11 cellular contexts compared by ENCODE assay signal in the genomic region with DNA sequence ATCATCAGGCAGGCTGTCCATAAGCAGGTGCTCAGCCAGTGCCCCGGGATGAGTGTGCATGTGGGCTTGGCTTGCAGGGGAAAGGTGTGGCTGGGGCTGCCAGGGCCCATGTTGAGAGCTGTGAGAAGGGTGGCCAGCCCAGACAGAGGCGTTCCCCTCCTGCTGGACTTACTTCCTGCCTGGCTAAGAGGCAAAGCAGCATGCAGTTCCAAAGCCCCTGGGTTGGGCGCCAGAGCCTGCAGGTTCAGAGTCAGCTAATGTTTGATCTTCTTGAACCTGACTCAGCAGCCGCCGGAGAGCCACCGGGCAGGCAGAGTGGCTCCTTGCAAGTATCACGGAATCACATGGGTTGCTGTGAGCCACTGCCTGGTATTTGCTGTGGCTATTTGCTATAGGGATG.
A peak's percentile ranks its signal among the peaks of the same experiment; 100 is the strongest.
DNase-seq lines count a peak whose midpoint lies in the region; TF ChIP-seq lines count a peak whose summit lies in the region.
"Had no signal": no experiment of that assay in that cellular context is flagged by ENCODE, and none has a peak within 500 bp of the region (broad histone marks: within the 10 kb centered on the region; RNA-seq: fewer than 3 reads in every experiment).

No MANE protein-coding gene starts in this region.

- no peak overlapping the region for H3K9ac ChIP-seq in endodermal cell (ENCODE audit: extremely low read depth, low read length, poor library complexity, severe bottlenecking)
- H3K9ac ChIP-seq: parathyroid adenoma had no signal

- H3K9me3 Mint-ChIP-seq in endodermal cell = peaks cover 2% of the 10 kb centered on the region

- H3K4me3 ChIP-seq in endodermal cell (ENCODE audit: low read length) (no peak overlapping the region), retinal pigment epithelial cell (ENCODE audit: low read length) (no peak overlapping the region)
- H3K4me3 ChIP-seq: ascending aorta had no signal

- CTCF ChIA-PET in GM10248 (lab: Yijun Ruan, JAX) = interaction anchor here (1.0 kb wide), 1 partner anchor 78 kb away, joined by 3 read pairs; no protein-coding TSS in a partner anchor

- TF ChIP-seq CTCF in endodermal cell (conservative IDR thresholded peaks at IDR 0.05) = no peak
- TF ChIP-seq CTCF in retinal pigment epithelial cell (conservative IDR thresholded peaks at IDR 0.05; ENCODE audit: low read depth, low read length) = no peak
- TF ChIP-seq CTCF in GM10248 (IDR thresholded peaks at IDR 0.05; ENCODE audit: control extremely low read depth, extremely low read depth, low read depth, missing control alignments) = no peak

- no peak overlapping the region for H3K4me3 Mint-ChIP-seq in endodermal cell

- no peaks in the 10 kb centered on the region for H3K27me3 ChIP-seq in endodermal cell (ENCODE audit: control insufficient read depth, insufficient read depth, low read length, poor library complexity, severe bottlenecking)
- H3K27me3 ChIP-seq: ascending aorta had no signal

- peaks cover 2% of the 10 kb centered on the region for H3K4me1 ChIP-seq in endodermal cell (ENCODE audit: control insufficient read depth, insufficient read depth, low read length)
- H3K4me1 ChIP-seq: parathyroid adenoma had no signal

- H3K9me3 ChIP-seq in endodermal cell (ENCODE audit: control insufficient read depth, low read length) = no peaks in the 10 kb centered on the region
- H3K9me3 ChIP-seq: ascending aorta had no signal

- H3K27ac ChIP-seq in endodermal cell (ENCODE audit: low read depth, low read length) = peak overlapping the region; percentile 57
- H3K27ac ChIP-seq: ascending aorta, parathyroid adenoma had no signal

- WGBS in endodermal cell (ENCODE audit: insufficient coverage in 1 of 2, insufficient read length in 1 of 2), 2 experiments = 42 to 71% methylated on average over 2 to 7 of the region's 7 CpGs

- no peaks in the 10 kb centered on the region for H3K36me3 ChIP-seq in endodermal cell (ENCODE audit: control insufficient read depth, insufficient read depth, low read length)
- H3K36me3 ChIP-seq: ascending aorta had no signal

- H3K27ac Mint-ChIP-seq in endodermal cell = peak overlapping the region; percentile 12

- DNase-seq in HT-29 (ENCODE audit: low spot score) (peak; percentile 30), NCI-H69 (lab: John Stamatoyannopoulos, UW) (peak; percentile 99), endodermal cell (peak; percentile 87), retinal pigment epithelial cell (ENCODE audit: low read depth) (peak; percentile 21), NK-92 (lab: John Stamatoyannopoulos, UW; ENCODE audit: unreplicated experiment) (no peak), GM03348 (ENCODE audit: low spot score) (no peak), GM10248 (ENCODE audit: extremely low spot score) (no peak)
- DNase-seq: activated CD4-positive, alpha-beta T cell treated with anti-CD3 and anti-CD28 coated beads for 1 hour; GDM1 had no signal

- peaks cover 15% of the 10 kb centered on the region for H3K4me1 Mint-ChIP-seq in endodermal cell

- POLR2A ChIA-PET in GM10248 (lab: Yijun Ruan, JAX) = no interaction called here

- no peaks in the 10 kb centered on the region for H3K36me3 Mint-ChIP-seq in endodermal cell (ENCODE audit: low read depth)

- no peaks in the 10 kb centered on the region for H3K27me3 Mint-ChIP-seq in endodermal cell (ENCODE audit: insufficient read depth)

Comparison
In these comparisons a context has a peak if more than half of its experiments do, and no peak if none do; other contexts are left out.
1. DNase-seq: peak in HT-29 (single experiment), NCI-H69 (single experiment), endodermal cell (single experiment) and retinal pigment epithelial cell (single experiment); none in NK-92 (single experiment), GM03348 (single experiment) and GM10248 (single experiment).